24 cellular contexts compared by ENCODE assay signal in the genomic region with DNA sequence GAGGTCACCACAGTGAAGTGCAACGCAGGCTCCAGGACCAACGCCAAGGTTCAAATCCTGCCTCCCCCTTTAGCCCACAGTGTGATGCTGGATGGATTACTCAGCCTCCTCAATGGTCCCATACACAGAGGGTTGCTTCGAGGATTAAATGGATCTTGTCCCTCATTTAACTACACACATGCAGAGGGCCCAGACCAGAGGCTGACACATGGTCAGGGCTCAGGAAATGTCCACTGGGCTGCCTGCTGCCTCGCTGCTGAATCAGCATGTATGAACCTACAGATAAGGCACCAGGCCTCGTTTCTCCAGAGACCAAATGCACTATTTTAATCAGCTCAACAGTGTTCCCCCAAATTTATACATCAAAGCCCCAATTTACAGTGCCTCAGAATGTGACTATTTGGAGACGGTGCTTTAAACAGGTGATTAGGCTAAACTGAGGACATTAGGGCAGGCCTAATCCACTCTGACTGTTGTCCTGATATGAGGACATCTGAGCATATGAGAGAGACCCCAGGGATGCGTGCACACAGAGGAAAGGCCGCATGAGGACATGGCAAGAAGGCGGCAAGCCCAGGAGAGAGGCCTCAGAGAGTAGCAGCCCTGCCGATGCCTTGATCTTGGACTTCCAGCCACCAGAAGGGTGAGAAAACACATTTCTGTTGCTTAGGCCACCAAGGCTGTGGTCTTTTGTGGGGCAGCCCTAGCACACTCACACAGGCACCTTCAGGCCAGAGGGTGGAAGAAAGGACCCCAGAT.
A peak's percentile ranks its signal among the peaks of the same experiment; 100 is the strongest.
DNase-seq lines count a peak whose midpoint lies in the region; ATAC-seq, FAIRE-seq and TF ChIP-seq lines count a peak whose summit lies in the region.
"Had no signal": no experiment of that assay in that cellular context is flagged by ENCODE, and none has a peak within 500 bp of the region (broad histone marks: within the 10 kb centered on the region; RNA-seq: fewer than 3 reads in every experiment).

No MANE protein-coding gene starts in this region.

- no peaks in the 10 kb centered on the region for H3K4me1 Mint-ChIP-seq in GM23338
- H3K4me1 Mint-ChIP-seq: activated naive CD4-positive, alpha-beta T cell treated with anti-CD3 and anti-CD28 coated beads, Interleukin-2, amount 10 ng/mL, durations not matched to agents 7 days and 5 days; brain had no signal

- H3K9me3 ChIP-seq in RWPE2 (ENCODE audit: severe bottlenecking) (no peaks in the 10 kb centered on the region), HepG2 (ENCODE audit: low read length) (no peaks in the 10 kb centered on the region), gastrocnemius medialis (no peaks in the 10 kb centered on the region)
- H3K9me3 ChIP-seq: adrenal gland, HAP-1, prostate gland, SJSA1 had no signal

- no peaks in the 10 kb centered on the region for H3K9me3 Mint-ChIP-seq in GM23338
- H3K9me3 Mint-ChIP-seq: activated naive CD4-positive, alpha-beta T cell treated with anti-CD3 and anti-CD28 coated beads, Interleukin-2, amount 10 ng/mL, durations not matched to agents 7 days and 5 days; activated T-helper 1 cell treated with anti-CD3 and anti-CD28 coated beads, Interleukin-12 subunit alpha, Interleukin-12 subunit beta, Interleukin-2, Interleukin-4 antibody, amounts not matched to agents 30 ng/mL and 10 ng/mL and 1 ng/mL, durations not matched to agents 14 hours and 24 hours and 36 hours; brain; immature natural killer cell; stimulated activated memory B cell treated with anti-CD40 and anti-IgM and Interleukin-4, amounts not matched to agents 10 μg/mL and 1 μg/mL and 100 μg/mL, for 72 hours; type B pancreatic cell had no signal

- intact Hi-C loops in HepG2 (cut with micrococcal nuclease; ENCODE audit: unreplicated experiment) (no loop called here), sciatic nerve (cut with DNase I) (no loop called here), gastrocnemius medialis (cut with DNase I; ENCODE audit: low total_unique reads) (no loop called here)

- H3K9me2 ChIP-seq in GM23338 (ENCODE audit: insufficient read depth), result no peaks in the 10 kb centered on the region

- H3F3A ChIP-seq in GM23338 (replicated peaks; ENCODE audit: low read depth), result no peaks in the 10 kb centered on the region

- TF ChIP-seq EP300 in HepG2 (IDR thresholded peaks at IDR 0.05; ENCODE audit: low read depth in 2 of 2, low read length in 2 of 2) (no peak), HepG2 (CRISPR knock-in tag; IDR thresholded peaks at IDR 0.05; ENCODE audit: borderline replicate concordance) (no peak)

- in situ Hi-C loops in HepG2 (cut with HindIII; ENCODE audit: extremely low pct_ligation_motif_present, low pct_unique_long_range_greater_than_20kb), result no loop called here
- in situ Hi-C loops in gastrocnemius medialis (cut with MboI; ENCODE audit: low sequenced_read_pairs in 4 of 4), result loop anchor here in 2 of 4 donors (25.0 kb wide), 1 partner anchor 317 kb away; no protein-coding TSS in a partner anchor

- POLR2A ChIA-PET in HepG2 (lab: Yijun Ruan, JAX), result no interaction called here

- H4K20me1 ChIP-seq in GM23338 (replicated peaks; ENCODE audit: insufficient read depth) (no peaks in the 10 kb centered on the region; the same call in 1 of the 2 replicates), HepG2 (ENCODE audit: insufficient read depth, low read length) (no peaks in the 10 kb centered on the region)

- H3K36me3 ChIP-seq in GM23338 (ENCODE audit: insufficient read depth) (no peaks in the 10 kb centered on the region; the same call in 1 of the 2 replicates), RWPE2 (ENCODE audit: low read depth) (no peaks in the 10 kb centered on the region), HepG2 (replicated peaks in 1 of 2; ENCODE audit: control insufficient read depth in 1 of 2, insufficient read depth in 2 of 2, low read length in 2 of 2) (peaks cover 4 to 5% of the 10 kb centered on the region in 2 experiments; a peak in 2 of 5 replicates), gastrocnemius medialis (no peaks in the 10 kb centered on the region)
- H3K36me3 ChIP-seq: adrenal gland, HAP-1, prostate gland had no signal

- no peak for TF ChIP-seq POLR2A in HepG2 (IDR thresholded peaks at IDR 0.05; ENCODE audit: insufficient read depth in 1 of 2, low read depth in 2 of 2, low read length in 2 of 2)
- no peak for TF ChIP-seq POLR2A in gastrocnemius medialis (IDR thresholded peaks at IDR 0.05)

- no peak overlapping the region for H3K4me3 Mint-ChIP-seq in GM23338
- H3K4me3 Mint-ChIP-seq: activated naive CD4-positive, alpha-beta T cell treated with anti-CD3 and anti-CD28 coated beads, Interleukin-2, amount 10 ng/mL, durations not matched to agents 7 days and 5 days; activated T-helper 1 cell treated with anti-CD3 and anti-CD28 coated beads, Interleukin-12 subunit alpha, Interleukin-12 subunit beta, Interleukin-2, Interleukin-4 antibody, amounts not matched to agents 30 ng/mL and 10 ng/mL and 1 ng/mL, durations not matched to agents 14 hours and 24 hours and 36 hours; brain; immature natural killer cell; stimulated activated memory B cell treated with anti-CD40 and anti-IgM and Interleukin-4, amounts not matched to agents 10 μg/mL and 1 μg/mL and 100 μg/mL, for 72 hours; type B pancreatic cell had no signal

- peaks cover 10% of the 10 kb centered on the region for H3K27me3 Mint-ChIP-seq in GM23338 (ENCODE audit: insufficient read depth, low read depth, poor library complexity)
- H3K27me3 Mint-ChIP-seq: activated naive CD4-positive, alpha-beta T cell treated with anti-CD3 and anti-CD28 coated beads, Interleukin-2, amount 10 ng/mL, durations not matched to agents 7 days and 5 days; brain; stimulated activated memory B cell treated with anti-CD40 and anti-IgM and Interleukin-4, amounts not matched to agents 10 μg/mL and 1 μg/mL and 100 μg/mL, for 72 hours; type B pancreatic cell had no signal

- WGBS in HepG2 (ENCODE audit: low lambda C conversion rate), result 94% methylated on average over 6 of the region's 10 CpGs

- peaks cover 6% of the 10 kb centered on the region; the same call in 1 of the 3 replicates for H3K36me3 Mint-ChIP-seq in GM23338 (ENCODE audit: low read depth)
- H3K36me3 Mint-ChIP-seq: activated naive CD4-positive, alpha-beta T cell treated with anti-CD3 and anti-CD28 coated beads, Interleukin-2, amount 10 ng/mL, durations not matched to agents 7 days and 5 days; brain had no signal

- FAIRE-seq in HepG2 (lab: Jason Lieb, UNC), result no peak
- FAIRE-seq: GM12878, GM19239 had no signal

- TF ChIP-seq CTCF in GM23338 (conservative IDR thresholded peaks at IDR 0.05; ENCODE audit: low read depth in 2 of 2), result no peak
- TF ChIP-seq CTCF in RWPE2 (IDR thresholded peaks at IDR 0.05; ENCODE audit: poor library complexity, severe bottlenecking), result no peak
- TF ChIP-seq CTCF in HepG2 (CRISPR knock-in tag; IDR thresholded peaks at IDR 0.05), result no peak
- TF ChIP-seq CTCF in gastrocnemius medialis (IDR thresholded peaks at IDR 0.05 in 4 of 5, conservative IDR thresholded peaks at IDR 0.05 in 1 of 5), result no peak

- no peak for DNase-seq in GM23338 (ENCODE audit: low spot score)
- DNase-seq in RWPE2 (ENCODE audit: low spot score), result peak; percentile 16
- no peak for DNase-seq in HepG2 (ENCODE audit: low spot score)
- peak; percentile 15 for DNase-seq in sciatic nerve (ENCODE audit: low spot score)
- no peak for DNase-seq in gastrocnemius medialis
- DNase-seq: activated CD4-positive, alpha-beta T cell treated with anti-CD3 and anti-CD28 coated beads, Interleukin-2, amount 50 U/mL, for 4 hours; activated naive CD4-positive, alpha-beta T cell treated with anti-CD3 and anti-CD28 coated beads, Interleukin-2, amount 10 ng/mL, durations not matched to agents 7 days and 5 days; C1 segment of cervical spinal cord; COR-L47; immature natural killer cell; NCI-H446 treated with DMSO at 0.1 percent for 48 hours; T1000 had no signal

- no peaks in the 10 kb centered on the region for H3K4me1 ChIP-seq in GM23338 (ENCODE audit: insufficient read depth)
- no peaks in the 10 kb centered on the region for H3K4me1 ChIP-seq in RWPE2 (ENCODE audit: insufficient read depth, poor library complexity, severe bottlenecking)
- peaks cover 7% of the 10 kb centered on the region; the same call in 1 of the 2 replicates for H3K4me1 ChIP-seq in HepG2 (ENCODE audit: insufficient read depth, low read length)
- no peaks in the 10 kb centered on the region for H3K4me1 ChIP-seq in gastrocnemius medialis
- H3K4me1 ChIP-seq: adrenal gland, HAP-1, prostate gland, SJSA1 had no signal

- H3K27ac ChIP-seq in GM23338 (ENCODE audit: low read depth) (no peak overlapping the region), RWPE2 (ENCODE audit: poor library complexity, severe bottlenecking) (no peak overlapping the region), HepG2 (ENCODE audit: extremely low read length, insufficient read depth, low read length) (no peak overlapping the region), gastrocnemius medialis (no peak overlapping the region)
- H3K27ac ChIP-seq: adrenal gland, prostate gland, SJSA1 had no signal

- peak overlapping the region; percentile 44; the same call in 1 of the 2 replicates for H3K27ac Mint-ChIP-seq in GM23338
- H3K27ac Mint-ChIP-seq: activated naive CD4-positive, alpha-beta T cell treated with anti-CD3 and anti-CD28 coated beads, Interleukin-2, amount 10 ng/mL, durations not matched to agents 7 days and 5 days; immature natural killer cell; stimulated activated memory B cell treated with anti-CD40 and anti-IgM and Interleukin-4, amounts not matched to agents 10 μg/mL and 1 μg/mL and 100 μg/mL, for 72 hours; type B pancreatic cell had no signal

- BruUV-seq in HepG2 (replicated peaks; lab: Mats Ljungman, UMichigan), result no TSS peak

- TF ChIP-seq RAD21 in HepG2 (CRISPR knock-in tag; IDR thresholded peaks at IDR 0.05), result no peak

- H3K4me3 ChIP-seq in GM23338 (no peak overlapping the region), RWPE2 (ENCODE audit: severe bottlenecking) (no peak overlapping the region), HepG2 (replicated peaks in 1 of 3; ENCODE audit: insufficient read depth in 1 of 3, low read depth in 2 of 3, low read length in 3 of 3) (no peak overlapping the region), gastrocnemius medialis (no peak overlapping the region)
- H3K4me3 ChIP-seq: adrenal gland, GM12878, HAP-1, prostate gland, SJSA1 had no signal

- H3K27me3 ChIP-seq in GM23338 (ENCODE audit: insufficient read depth), result no peaks in the 10 kb centered on the region
- no peaks in the 10 kb centered on the region for H3K27me3 ChIP-seq in RWPE2 (ENCODE audit: insufficient read depth, poor library complexity, severe bottlenecking)
- H3K27me3 ChIP-seq in HepG2 (ENCODE audit: control insufficient read depth in 1 of 2, insufficient read depth in 2 of 2, low read length in 2 of 2), result no peaks in the 10 kb centered on the region
- no peaks in the 10 kb centered on the region for H3K27me3 ChIP-seq in gastrocnemius medialis
- H3K27me3 ChIP-seq: adrenal gland, SJSA1 had no signal

- H3K4me2 ChIP-seq in GM23338, result no peak overlapping the region
- no peak overlapping the region for H3K4me2 ChIP-seq in HepG2 (ENCODE audit: low read depth, low read length)

- H3K79me2 ChIP-seq in GM23338 (replicated peaks; ENCODE audit: insufficient read depth) (no peaks in the 10 kb centered on the region), HepG2 (ENCODE audit: insufficient read depth, low read length) (no peaks in the 10 kb centered on the region)

- CTCF ChIA-PET in HepG2 (lab: Yijun Ruan, JAX; ENCODE audit: low intra/inter-chr PET ratio, low total read pairs), result no interaction called here

- no peak overlapping the region for H3K9ac ChIP-seq in HepG2 (ENCODE audit: insufficient read depth, low read depth, low read length)

- no peak overlapping the region for H2AFZ ChIP-seq in GM23338
- H2AFZ ChIP-seq in HepG2 (ENCODE audit: low read length), result no peak overlapping the region

- no peak for ATAC-seq in GM23338
- no peak for ATAC-seq in RWPE2 (ENCODE audit: low read depth)
- ATAC-seq in HepG2, result no peak
- ATAC-seq in sciatic nerve, result no peak
- ATAC-seq in HG03108 (IDR thresholded peaks at IDR 0.05; ENCODE audit: unreplicated experiment), result no peak
- ATAC-seq in HG03439 (IDR thresholded peaks at IDR 0.05; ENCODE audit: unreplicated experiment), result no peak
- ATAC-seq in gastrocnemius medialis, result no peak
- ATAC-seq: GM12878; stimulated activated memory B cell treated with anti-CD40 and anti-IgM and Interleukin-4, amounts not matched to agents 10 μg/mL and 1 μg/mL and 100 μg/mL, for 72 hours had no signal

Comparison
In these comparisons a context has a peak if more than half of its experiments do, and no peak if none do; other contexts are left out.
1. DNase-seq: peak in RWPE2 (single experiment) and sciatic nerve (single experiment); none in GM23338 (single experiment), HepG2 (single experiment) and gastrocnemius medialis (0 of 2).